11 cellular contexts compared by ENCODE assay signal in genomic region chr4:100736651-100737450, GRCh38.
A peak's percentile ranks its signal among the peaks of the same experiment; 100 is the strongest.
DNase-seq lines count a peak whose midpoint lies in the region; ATAC-seq and TF ChIP-seq lines count a peak whose summit lies in the region.
"Had no signal": no experiment of that assay in that cellular context is flagged by ENCODE, and none has a peak within 500 bp of the region (broad histone marks: within the 10 kb centered on the region; RNA-seq: fewer than 3 reads in every experiment).

No MANE protein-coding gene starts in this region.

- no peak overlapping the region for H3K4me3 ChIP-seq in right lobe of liver

- no peaks in the 10 kb centered on the region for H3K4me1 ChIP-seq in right lobe of liver

- H3K27ac Mint-ChIP-seq in activated naive CD8-positive, alpha-beta T cell treated with anti-CD3 and anti-CD28 coated beads for 36 hours: no peak overlapping the region
- H3K27ac Mint-ChIP-seq: activated T-helper 2 cell treated with anti-CD3 and anti-CD28 coated beads, Interferon-gamma antibody, Interleukin-2, Interleukin-4, amounts not matched to agents 10 μg/mL and 5 μg/mL and 100 μg/mL, durations not matched to agents 14 hours and 24 hours and 36 hours; CD4-positive, alpha-beta T cell had no signal

- intact Hi-C loops in right lobe of liver (cut with DNase I): no loop called here

- no peaks in the 10 kb centered on the region for H3K27me3 ChIP-seq in right lobe of liver

- no peak for TF ChIP-seq CTCF in right lobe of liver (IDR thresholded peaks at IDR 0.05)

- WGBS in right lobe of liver (ENCODE audit: insufficient coverage, low coverage, low lambda C conversion rate, missing lambda C conversion rate): 48% methylated on average over 2 of the region's 2 CpGs

- no peaks in the 10 kb centered on the region for H3K36me3 ChIP-seq in right lobe of liver

- H3K9me3 ChIP-seq in right lobe of liver: no peaks in the 10 kb centered on the region

- H3K4me3 Mint-ChIP-seq in activated naive CD8-positive, alpha-beta T cell treated with anti-CD3 and anti-CD28 coated beads for 36 hours: no peak overlapping the region
- H3K4me3 Mint-ChIP-seq: CD4-positive, alpha-beta T cell had no signal

- ATAC-seq in right lobe of liver (peak; percentile 60 to 89 (median 76)), HG02642 (IDR thresholded peaks at IDR 0.05; ENCODE audit: poor library complexity, unreplicated experiment) (no peak), HG02798 (IDR thresholded peaks at IDR 0.05; ENCODE audit: poor library complexity, unreplicated experiment) (no peak), GM21717 (IDR thresholded peaks at IDR 0.05; ENCODE audit: unreplicated experiment) (no peak)

- peak; percentile 77 for DNase-seq in AG08395 (ENCODE audit: low spot score)
- DNase-seq in HT1080 (ENCODE audit: low read depth): peak; percentile 93
- peak; percentile 64 for DNase-seq in dedifferentiated amniotic fluid mesenchymal stem cell (ENCODE audit: extremely low spot score)
- no peak for DNase-seq in right lobe of liver
- DNase-seq in activated naive CD8-positive, alpha-beta T cell treated with anti-CD3 and anti-CD28 coated beads for 36 hours: no peak
- DNase-seq: CD4-positive, alpha-beta T cell; NCI-H1436 had no signal

- no peaks in the 10 kb centered on the region for H3K4me1 Mint-ChIP-seq in activated naive CD8-positive, alpha-beta T cell treated with anti-CD3 and anti-CD28 coated beads for 36 hours

- H3K9me3 Mint-ChIP-seq in activated naive CD8-positive, alpha-beta T cell treated with anti-CD3 and anti-CD28 coated beads for 36 hours: peaks cover 6% of the 10 kb centered on the region

- H3K27ac ChIP-seq in right lobe of liver: no peak overlapping the region

- H3K27me3 Mint-ChIP-seq in activated naive CD8-positive, alpha-beta T cell treated with anti-CD3 and anti-CD28 coated beads for 36 hours: no peaks in the 10 kb centered on the region
- H3K27me3 Mint-ChIP-seq: CD4-positive, alpha-beta T cell had no signal

- TF ChIP-seq POLR2A in right lobe of liver (IDR thresholded peaks at IDR 0.05): no peak

- no peaks in the 10 kb centered on the region for H3K36me3 Mint-ChIP-seq in activated naive CD8-positive, alpha-beta T cell treated with anti-CD3 and anti-CD28 coated beads for 36 hours

Comparison
In these comparisons a context has a peak if more than half of its experiments do, and no peak if none do; other contexts are left out.
1. DNase-seq: peak in AG08395 (single experiment), HT1080 (single experiment) and dedifferentiated amniotic fluid mesenchymal stem cell (single experiment); none in right lobe of liver (0 of 3) and activated naive CD8-positive, alpha-beta T cell treated with anti-CD3 and anti-CD28 coated beads for 36 hours (single experiment).
2. ATAC-seq: peak in right lobe of liver (4 of 4); none in HG02642 (single experiment), HG02798 (single experiment) and GM21717 (single experiment).